ENCODE assay signal across 22 cellular contexts in genomic region chr10:83612050-83612449, GRCh38.
DNase-seq lines count a peak whose midpoint lies in the region; ATAC-seq and TF ChIP-seq lines count a peak whose summit lies in the region.
"Had no signal": no experiment of that assay in that cellular context is flagged by ENCODE, and none has a peak within 500 bp of the region (broad histone marks: within the 10 kb centered on the region; RNA-seq: fewer than 3 reads in every experiment).

No MANE protein-coding gene starts in this region.

- H3K27ac ChIP-seq in RWPE2 (ENCODE audit: poor library complexity, severe bottlenecking) (no peak overlapping the region), mesenchymal stem cell (ENCODE audit: low read length, poor library complexity, severe bottlenecking) (peak overlapping the region; percentile 74)
- H3K27ac ChIP-seq: ovary, sigmoid colon, stomach, upper lobe of left lung had no signal

- H3K4me3 Mint-ChIP-seq in effector memory CD8-positive, alpha-beta T cell, result no peak overlapping the region
- H3K4me3 Mint-ChIP-seq: activated T-helper 17 cell treated with anti-CD3 and anti-CD28 coated beads, Interleukin-2, amount 50 U/mL, for 72 hours; CD8-positive, alpha-beta T cell had no signal

- H3K27me3 Mint-ChIP-seq in effector memory CD8-positive, alpha-beta T cell, result no peaks in the 10 kb centered on the region
- H3K27me3 Mint-ChIP-seq: activated T-helper 17 cell treated with anti-CD3 and anti-CD28 coated beads, Interleukin-2, amount 50 U/mL, for 72 hours had no signal

- H3K36me3 Mint-ChIP-seq in effector memory CD8-positive, alpha-beta T cell (ENCODE audit: insufficient read depth), result no peaks in the 10 kb centered on the region
- H3K36me3 Mint-ChIP-seq: CD8-positive, alpha-beta T cell had no signal

- no peak overlapping the region for H2AFZ ChIP-seq in mesenchymal stem cell (ENCODE audit: low read depth, low read length)

- no peaks in the 10 kb centered on the region for H3K79me1 ChIP-seq in mesenchymal stem cell (replicated peaks; ENCODE audit: low read length, poor library complexity, severe bottlenecking)

- no peak overlapping the region for H3K4me2 ChIP-seq in mesenchymal stem cell (ENCODE audit: low read length, poor library complexity, severe bottlenecking)

- H3K4ac ChIP-seq in mesenchymal stem cell (ENCODE audit: low read depth in 1 of 2, low read length in 2 of 2), result no peak overlapping the region

- TF ChIP-seq CTCF in RWPE2 (IDR thresholded peaks at IDR 0.05; ENCODE audit: poor library complexity, severe bottlenecking), result no peak

- no peak overlapping the region for H3K14ac ChIP-seq in mesenchymal stem cell (ENCODE audit: low read length in 2 of 2)

- no peaks in the 10 kb centered on the region for H3K9me3 ChIP-seq in RWPE2 (ENCODE audit: severe bottlenecking)
- H3K9me3 ChIP-seq in mesenchymal stem cell (ENCODE audit: control insufficient read depth, low read length), result no peaks in the 10 kb centered on the region
- H3K9me3 ChIP-seq: ovary, sigmoid colon, stomach, upper lobe of left lung had no signal

- H3K27me3 ChIP-seq in RWPE2 (ENCODE audit: insufficient read depth, poor library complexity, severe bottlenecking) (no peaks in the 10 kb centered on the region), mesenchymal stem cell (ENCODE audit: control insufficient read depth in 1 of 2, insufficient read depth in 1 of 2, low read length in 2 of 2) (no peaks in the 10 kb centered on the region)
- H3K27me3 ChIP-seq: ovary, sigmoid colon, stomach, upper lobe of left lung had no signal

- no peak overlapping the region for H3K27ac Mint-ChIP-seq in effector memory CD8-positive, alpha-beta T cell
- H3K27ac Mint-ChIP-seq: activated T-helper 17 cell treated with anti-CD3 and anti-CD28 coated beads, Interleukin-2, amount 50 U/mL, for 72 hours; CD8-positive, alpha-beta T cell had no signal

- H2AK5ac ChIP-seq in mesenchymal stem cell (ENCODE audit: low read length, severe bottlenecking), result no peak overlapping the region

- no peak overlapping the region for H3K23ac ChIP-seq in mesenchymal stem cell (ENCODE audit: low read length in 2 of 2)

- no peak overlapping the region for H4K91ac ChIP-seq in mesenchymal stem cell (ENCODE audit: low read length)

- H3K36me3 ChIP-seq in RWPE2 (ENCODE audit: low read depth) (no peaks in the 10 kb centered on the region), mesenchymal stem cell (ENCODE audit: control insufficient read depth in 1 of 2, insufficient read depth in 2 of 2, low read depth in 1 of 2, low read length in 2 of 2) (no peaks in the 10 kb centered on the region)
- H3K36me3 ChIP-seq: ovary, sigmoid colon, stomach, upper lobe of left lung had no signal

- no peaks in the 10 kb centered on the region for H3K4me1 Mint-ChIP-seq in effector memory CD8-positive, alpha-beta T cell (ENCODE audit: low read depth in 2 of 2)
- H3K4me1 Mint-ChIP-seq: activated T-helper 17 cell treated with anti-CD3 and anti-CD28 coated beads, Interleukin-2, amount 50 U/mL, for 72 hours had no signal

- ATAC-seq in RWPE2 (ENCODE audit: low read depth), result peak; percentile 45; the same call in 1 of the 3 replicates
- no peak for ATAC-seq in effector memory CD8-positive, alpha-beta T cell (replicated peaks)
- no peak for ATAC-seq in HG03469 (IDR thresholded peaks at IDR 0.05; ENCODE audit: unreplicated experiment)
- ATAC-seq: activated T-helper 17 cell treated with anti-CD3 and anti-CD28 coated beads, Interleukin-2, amount 50 U/mL, for 72 hours; CD8-positive, alpha-beta T cell; SK-N-SH treated with all-trans-retinoic acid at 6 μM for 48 hours had no signal

- no peak overlapping the region for H2BK120ac ChIP-seq in mesenchymal stem cell (ENCODE audit: low read depth, low read length)

- WGBS in mesenchymal stem cell, result 20% methylated on average over 2 of the region's 4 CpGs

- no peak overlapping the region for H3K18ac ChIP-seq in mesenchymal stem cell (ENCODE audit: low read depth in 1 of 2, low read length in 2 of 2)

- no peak overlapping the region for H3K4me3 ChIP-seq in RWPE2 (ENCODE audit: severe bottlenecking)
- H3K4me3 ChIP-seq in mesenchymal stem cell (ENCODE audit: insufficient read depth in 1 of 2, low read depth in 1 of 2, low read length in 2 of 2), result no peak overlapping the region
- H3K4me3 ChIP-seq: ovary, sigmoid colon, stomach, upper lobe of left lung had no signal

- no peak overlapping the region for H2BK12ac ChIP-seq in mesenchymal stem cell (ENCODE audit: low read length in 2 of 2)

- H3K9me3 Mint-ChIP-seq in effector memory CD8-positive, alpha-beta T cell, result peaks cover 2 to 9% of the 10 kb centered on the region in 2 donors
- H3K9me3 Mint-ChIP-seq: CD8-positive, alpha-beta T cell had no signal

- no peaks in the 10 kb centered on the region for H3K4me1 ChIP-seq in RWPE2 (ENCODE audit: insufficient read depth, poor library complexity, severe bottlenecking)
- H3K4me1 ChIP-seq in mesenchymal stem cell (ENCODE audit: control insufficient read depth, insufficient read depth, low read depth, low read length), result no peaks in the 10 kb centered on the region
- H3K4me1 ChIP-seq: sigmoid colon, stomach, upper lobe of left lung had no signal

- no peak overlapping the region for H4K8ac ChIP-seq in mesenchymal stem cell (ENCODE audit: low read length)

- H2BK5ac ChIP-seq in mesenchymal stem cell (ENCODE audit: low read depth, low read length, poor library complexity, severe bottlenecking), result peak overlapping the region; percentile 1

- H3K9ac ChIP-seq in mesenchymal stem cell (ENCODE audit: low read length), result no peak overlapping the region

- no peak overlapping the region for H2BK15ac ChIP-seq in mesenchymal stem cell (ENCODE audit: low read depth, poor library complexity, severe bottlenecking)

- DNase-seq in AG08396 (ENCODE audit: low spot score), result peak; percentile 7
- DNase-seq in RWPE2 (ENCODE audit: low spot score), result no peak
- peak; percentile 30 for DNase-seq in dermis blood vessel endothelial cell
- peak; percentile 85 for DNase-seq in mesenchymal stem cell
- no peak for DNase-seq in effector memory CD8-positive, alpha-beta T cell
- no peak for DNase-seq in HK-2 (ENCODE audit: unreplicated experiment)
- DNase-seq in germinal center (ENCODE audit: low spot score), result no peak
- DNase-seq: ACHN; CD8-positive, alpha-beta T cell; glutamatergic neuron; HCEC 1CT; NCI-H1436; NCI-H82; ovary; sigmoid colon; stimulated activated CD4-positive, alpha-beta T cell treated with anti-CD3 and anti-CD28 coated beads, Interleukin-2, amount 100 ng/mL, for 48 hours; stomach; T1000; upper lobe of left lung had no signal

Comparison
In these comparisons a context has a peak if more than half of its experiments do, and no peak if none do; other contexts are left out.
1. DNase-seq: peak in AG08396 (single experiment), dermis blood vessel endothelial cell (single experiment) and mesenchymal stem cell (single experiment); none in RWPE2 (single experiment), effector memory CD8-positive, alpha-beta T cell (0 of 3), HK-2 (single experiment) and germinal center (single experiment).